ENCODE assay signal across 17 cellular contexts in genomic region chr14:35414365-35414764, GRCh38. TPM values are rescaled to one million over a fixed set of nuclear protein-coding genes. Genes with fewer than 3 reads are reported as not detected.
DNase-seq lines count a peak whose midpoint lies in the region; ATAC-seq, FAIRE-seq and TF ChIP-seq lines count a peak whose summit lies in the region.
"Had no signal": no experiment of that assay in that cellular context is flagged by ENCODE, and none has a peak within 500 bp of the region (broad histone marks: within the 10 kb centered on the region; RNA-seq: fewer than 3 reads in every experiment).

No MANE protein-coding gene starts in this region.

- H3K4me1 ChIP-seq in ACC112 (ENCODE audit: control insufficient read depth, insufficient read depth, low read length, unreplicated experiment) (peaks cover 42% of the 10 kb centered on the region), OCI-LY3 (ENCODE audit: low read length) (peaks cover 34% of the 10 kb centered on the region), endodermal cell (ENCODE audit: control insufficient read depth, insufficient read depth, low read length) (peaks cover 7% of the 10 kb centered on the region), lower lobe of right lung (peaks cover 41% of the 10 kb centered on the region)
- H3K4me1 ChIP-seq: pancreas had no signal

- H3K9ac ChIP-seq in OCI-LY3 (ENCODE audit: low read length) (no peak overlapping the region), endodermal cell (ENCODE audit: extremely low read depth, low read length, poor library complexity, severe bottlenecking) (no peak overlapping the region)

- H4K20me1 ChIP-seq in OCI-LY3 (ENCODE audit: insufficient read depth, low read length) = no peaks in the 10 kb centered on the region

- no peak overlapping the region for H3K4me3 Mint-ChIP-seq in endodermal cell
- H3K4me3 Mint-ChIP-seq: activated T-cell treated with anti-CD3 and anti-CD28 coated beads, Interleukin-2, amount 50 U/mL, for 24 hours had no signal

- 65% methylated on average over 4 of the region's 4 CpGs for WGBS in endodermal cell (ENCODE audit: insufficient coverage in 1 of 2, insufficient read length in 1 of 2), 2 experiments

- no peaks in the 10 kb centered on the region for H3K9me3 Mint-ChIP-seq in endodermal cell
- H3K9me3 Mint-ChIP-seq: activated T-cell treated with anti-CD3 and anti-CD28 coated beads, Interleukin-2, amount 50 U/mL, for 24 hours had no signal

- peak overlapping the region; percentile 69 for H3K27ac Mint-ChIP-seq in endodermal cell

- H3K27me3 ChIP-seq in ACC112 (ENCODE audit: insufficient read depth, low read length) (no peaks in the 10 kb centered on the region), OCI-LY3 (ENCODE audit: low read depth, low read length) (no peaks in the 10 kb centered on the region), endodermal cell (ENCODE audit: control insufficient read depth, insufficient read depth, low read length, poor library complexity, severe bottlenecking) (no peaks in the 10 kb centered on the region), lower lobe of right lung (ENCODE audit: low read depth) (no peaks in the 10 kb centered on the region)
- H3K27me3 ChIP-seq: body of pancreas, esophagus squamous epithelium, pancreas had no signal

- no peaks in the 10 kb centered on the region for H3K27me3 Mint-ChIP-seq in endodermal cell (ENCODE audit: insufficient read depth)
- H3K27me3 Mint-ChIP-seq: activated T-cell treated with anti-CD3 and anti-CD28 coated beads, Interleukin-2, amount 50 U/mL, for 24 hours had no signal

- FAIRE-seq in urothelium cell line (lab: Jason Lieb, UNC) = no peak
- FAIRE-seq: kidney, pancreas, TTC549 had no signal

- no peaks in the 10 kb centered on the region for H3K36me3 Mint-ChIP-seq in endodermal cell (ENCODE audit: low read depth)

- peaks cover 25% of the 10 kb centered on the region for H3K4me1 Mint-ChIP-seq in endodermal cell

- DNase-seq in endodermal cell (no peak), lower lobe of right lung (no peak), urothelium cell line (ENCODE audit: low spot score) (no peak), NCI-H524 (lab: John Stamatoyannopoulos, UW) (no peak), NCI-H146 (lab: John Stamatoyannopoulos, UW) (no peak)
- DNase-seq: activated T-cell treated with anti-CD3 and anti-CD28 coated beads, Interleukin-2, amount 50 U/mL, for 24 hours; body of pancreas; esophagus squamous epithelium; KG1; kidney; pancreas; substantia nigra had no signal

- H3K79me2 ChIP-seq in ACC112 (ENCODE audit: control insufficient read depth, insufficient read depth, low read length, unreplicated experiment) (no peaks in the 10 kb centered on the region), OCI-LY3 (ENCODE audit: low read length) (no peaks in the 10 kb centered on the region)

- H3K4me2 ChIP-seq in OCI-LY3 (ENCODE audit: low read length) = no peak overlapping the region

- H3K27ac ChIP-seq in ACC112 (ENCODE audit: low read depth, low read length) (peak overlapping the region; percentile 59), OCI-LY3 (ENCODE audit: low read length) (no peak overlapping the region), endodermal cell (ENCODE audit: low read depth, low read length) (no peak overlapping the region), lower lobe of right lung (peak overlapping the region; percentile 59)
- H3K27ac ChIP-seq: body of pancreas, pancreas had no signal

- H3K9me3 ChIP-seq in OCI-LY3 (ENCODE audit: insufficient read depth, low read length) (no peaks in the 10 kb centered on the region), endodermal cell (ENCODE audit: control insufficient read depth, low read length) (no peaks in the 10 kb centered on the region), lower lobe of right lung (no peaks in the 10 kb centered on the region)
- H3K9me3 ChIP-seq: body of pancreas, esophagus squamous epithelium, pancreas had no signal

- no peaks in the 10 kb centered on the region for H3K36me3 ChIP-seq in ACC112 (ENCODE audit: insufficient read depth, low read length)
- no peaks in the 10 kb centered on the region for H3K36me3 ChIP-seq in OCI-LY3 (replicated peaks; ENCODE audit: low read depth, low read length)
- no peaks in the 10 kb centered on the region for H3K36me3 ChIP-seq in endodermal cell (ENCODE audit: control insufficient read depth, insufficient read depth, low read length)
- no peaks in the 10 kb centered on the region for H3K36me3 ChIP-seq in lower lobe of right lung
- H3K36me3 ChIP-seq: esophagus squamous epithelium, pancreas had no signal

- ATAC-seq in lower lobe of right lung (peak; percentile 26 to 50), HG02588 (IDR thresholded peaks at IDR 0.05; ENCODE audit: unreplicated experiment) (no peak)
- ATAC-seq: body of pancreas, Panc1, pancreas had no signal

- H3K4me3 ChIP-seq in ACC112 (ENCODE audit: low read depth, low read length) (no peak overlapping the region), OCI-LY3 (ENCODE audit: low read length) (no peak overlapping the region), endodermal cell (ENCODE audit: low read length) (no peak overlapping the region), lower lobe of right lung (no peak overlapping the region)
- H3K4me3 ChIP-seq: body of pancreas, esophagus squamous epithelium, pancreas had no signal

- no peak for TF ChIP-seq CTCF in OCI-LY3 (IDR thresholded peaks at IDR 0.05; ENCODE audit: low read depth, low read length)
- TF ChIP-seq CTCF in endodermal cell (conservative IDR thresholded peaks at IDR 0.05) = no peak
- no peak for TF ChIP-seq CTCF in lower lobe of right lung (IDR thresholded peaks at IDR 0.05)

- H2AFZ ChIP-seq in ACC112 (ENCODE audit: low read length, unreplicated experiment) = peak overlapping the region; percentile 99
- H2AFZ ChIP-seq in OCI-LY3 (ENCODE audit: low read depth, low read length) = 0 out of 2 replicates have a peak overlapping the region, but pooled peaks have one; percentile 9

- intact Hi-C loops in lower lobe of right lung (cut with DNase I) = loop anchor here (5.0 kb wide), 1 partner anchor 272 kb away; no protein-coding TSS in a partner anchor

RNA-seq across cellular contexts. Expression of gene NFKBIA, which starts 9.8 kb away (rescaled TPM):
- 100 to 1,000 TPM; 148 to 188 TPM for total RNA-seq in endodermal cell
- 64.2 TPM for polyA plus RNA-seq in endodermal cell (2013, experiment 1 of 2)
- polyA plus RNA-seq in endodermal cell (2013, experiment 2 of 2) = 72.6 TPM
- total RNA-seq in lower lobe of right lung = 331 TPM

Comparison
In these comparisons a context has a peak if more than half of its experiments do, and no peak if none do; other contexts are left out.
1. H3K27ac ChIP-seq: peak in ACC112 (single experiment) and lower lobe of right lung (single experiment); none in OCI-LY3 (single experiment) and endodermal cell (single experiment).